Comparison of ENCODE assay signal across 9 cellular contexts in genomic region chrX:71493111-71493613, GRCh38. TPM values are rescaled to one million over a fixed set of nuclear protein-coding genes. Genes with fewer than 3 reads are reported as not detected.
DNase-seq lines count a peak whose midpoint lies in the region; ATAC-seq and TF ChIP-seq lines count a peak whose summit lies in the region.
"Had no signal": no experiment of that assay in that cellular context is flagged by ENCODE, and none has a peak within 500 bp of the region (broad histone marks: within the 10 kb centered on the region; RNA-seq: fewer than 3 reads in every experiment).

No MANE protein-coding gene starts in this region.

- no peaks in the 10 kb centered on the region for H3K27me3 ChIP-seq in adipocyte (replicated peaks; ENCODE audit: control insufficient read depth, insufficient read depth, low read length)

- in situ Hi-C loops in GM13976 (cut with MboI; ENCODE audit: low sequenced_read_pairs, unreplicated experiment) = no loop called here

- DNase-seq in NCI-H2029 (lab: John Stamatoyannopoulos, UW) (peak; percentile 0), NCI-H2029 treated with DMSO at 0.1 percent for 48 hours (lab: John Stamatoyannopoulos, UW) (no peak), adipocyte (ENCODE audit: low read depth) (no peak), left colon (peak; percentile 5 to 29), stromal cell of bone marrow (ENCODE audit: low read depth) (peak; percentile 3), GM13976 (ENCODE audit: low spot score) (no peak), LoVo (ENCODE audit: low spot score) (no peak)
- DNase-seq in activated effector memory CD4-positive, alpha-beta T cell treated with anti-CD3 and anti-CD28 coated beads, Interleukin-2, amount 50 U/mL, for 16 hours = no peak
- DNase-seq: SHP77 treated with DMSO at 0.1 percent for 48 hours had no signal

- peaks cover 7% of the 10 kb centered on the region for H3K4me1 ChIP-seq in adipocyte (ENCODE audit: control insufficient read depth, insufficient read depth, low read length)

- no peaks in the 10 kb centered on the region for H3K36me3 ChIP-seq in adipocyte (ENCODE audit: control insufficient read depth, insufficient read depth, low read length, severe bottlenecking)

- intact Hi-C loops in left colon (cut with DNase I, micrococcal nuclease) = no loop called here

- no peaks in the 10 kb centered on the region for H3K9me3 ChIP-seq in adipocyte (ENCODE audit: control insufficient read depth, low read length)

- peak; percentile 27 for ATAC-seq in left colon

- H3K4me3 ChIP-seq in adipocyte (ENCODE audit: low read length) = peak overlapping the region; percentile 80

- peak overlapping the region; percentile 71 for H3K9ac ChIP-seq in adipocyte (ENCODE audit: low read length)

- TF ChIP-seq CTCF in GM13976 (IDR thresholded peaks at IDR 0.05; ENCODE audit: borderline replicate concordance, control extremely low read depth, extremely low read depth, insufficient read depth, missing control alignments) = no peak

RNA-seq across cellular contexts. Expression of gene OGT, which starts 39.7 kb away (rescaled TPM):
- total RNA-seq in left colon = 100 to 1,000 TPM; 100 to 101 TPM

Comparison
In these comparisons a context has a peak if more than half of its experiments do, and no peak if none do; other contexts are left out.
1. DNase-seq: peak in NCI-H2029 (single experiment), left colon (2 of 2) and stromal cell of bone marrow (single experiment); none in NCI-H2029 treated with DMSO at 0.1 percent for 48 hours (single experiment), adipocyte (single experiment), GM13976 (single experiment), LoVo (single experiment) and activated effector memory CD4-positive, alpha-beta T cell treated with anti-CD3 and anti-CD28 coated beads, Interleukin-2, amount 50 U/mL, for 16 hours (single experiment).